39 cellular contexts compared by ENCODE assay signal in genomic region chr3:62392893-62393292, GRCh38. TPM values are rescaled to one million over a fixed set of nuclear protein-coding genes. Genes with fewer than 3 reads are reported as not detected.
"Had no signal": no experiment of that assay in that cellular context is flagged by ENCODE, and none has a peak within 500 bp of the region (broad histone marks: within the 10 kb centered on the region; RNA-seq: fewer than 3 reads in every experiment).

No MANE protein-coding gene starts in this region.

- H3K27me3 ChIP-seq: ascending aorta, body of pancreas, brain microvascular endothelial cell had no signal

- H3K27ac ChIP-seq: adrenal gland, ascending aorta, body of pancreas, brain microvascular endothelial cell, breast epithelium, cardiac muscle cell had no signal

- FAIRE-seq: astrocyte, bronchial epithelial cell had no signal

- H3K4me1 ChIP-seq: ascending aorta, breast epithelium had no signal

- ATAC-seq: activated naive CD4-positive, alpha-beta T cell treated with anti-CD3 and anti-CD28 coated beads, Interleukin-2, amount 50 U/mL, for 72 hours; activated naive CD8-positive, alpha-beta T cell treated with anti-CD3 and anti-CD28 coated beads, Interleukin-2, amount 50 U/mL, for 24 hours; activated T-cell treated with anti-CD3 and anti-CD28 coated beads, Interleukin-2, amount 50 U/mL, for 4 hours; activated T-cell treated with anti-CD3 and anti-CD28 coated beads, Interleukin-2, amount 50 U/mL, for 72 hours; activated T-helper 17 cell treated with anti-CD3 and anti-CD28 coated beads, Interleukin-2, amount 50 U/mL, for 72 hours; body of pancreas had no signal

- DNase-seq: activated effector memory CD4-positive, alpha-beta T cell treated with anti-CD3 and anti-CD28 coated beads, Interleukin-2, amount 50 U/mL, for 16 hours; activated effector memory CD4-positive, alpha-beta T cell treated with Interleukin-2 at 50 U/mL for 16 hours; activated gamma-delta T cell; activated gamma-delta T cell treated with Interleukin-2 at 50 U/mL for 16 hours; activated naive CD4-positive, alpha-beta T cell; activated naive CD4-positive, alpha-beta T cell treated with anti-CD3 and anti-CD28 coated beads for 36 hours; activated naive CD4-positive, alpha-beta T cell treated with anti-CD3 and anti-CD28 coated beads, Interleukin-2, amount 10 ng/mL, durations not matched to agents 7 days and 5 days; activated naive CD4-positive, alpha-beta T cell treated with anti-CD3 and anti-CD28 coated beads, Interleukin-2, amount 50 U/mL, for 16 hours; activated naive CD4-positive, alpha-beta T cell treated with Interleukin-2 at 50 U/mL for 16 hours; activated naive CD8-positive, alpha-beta T cell treated with anti-CD3 and anti-CD28 coated beads for 36 hours; activated naive CD8-positive, alpha-beta T cell treated with anti-CD3 and anti-CD28 coated beads, Interleukin-2, amount 10 ng/mL, durations not matched to agents 7 days and 5 days; activated naive CD8-positive, alpha-beta T cell treated with anti-CD3 and anti-CD28 coated beads, Interleukin-2, amount 50 U/mL, for 24 hours; activated T-cell treated with anti-CD3 and anti-CD28 coated beads for 4 hours; activated T-cell treated with anti-CD3 and anti-CD28 coated beads, Interleukin-2, amount 50 U/mL, for 1 hour; activated T-cell treated with anti-CD3 and anti-CD28 coated beads, Interleukin-2, amount 50 U/mL, for 24 hours; activated T-cell treated with anti-CD3 and anti-CD28 coated beads, Interleukin-2, amount 50 U/mL, for 4 hours; activated T-cell treated with anti-CD3 and anti-CD28 coated beads, Interleukin-2, amount 50 U/mL, for 48 hours; activated T-cell treated with anti-CD3 and anti-CD28 coated beads, Interleukin-2, amount 50 U/mL, for 72 hours; amniotic stem cell; amygdala; anterior cingulate cortex; body of pancreas; brain microvascular endothelial cell; caudate nucleus; central memory CD4-positive, alpha-beta T cell; cerebellar nuclear complex had no signal

- H3K9me3 ChIP-seq: adrenal gland, ascending aorta, body of pancreas, breast epithelium had no signal

- H3K36me3 ChIP-seq: adrenal gland, ascending aorta, brain microvascular endothelial cell, breast epithelium, cardiac muscle cell had no signal

- H3K4me3 ChIP-seq: adrenal gland, ascending aorta, body of pancreas, breast epithelium, cardiac muscle cell had no signal

RNA-seq across cellular contexts. Expression of gene FEZF2, which starts 19.5 kb away (rescaled TPM):
- total RNA-seq: activated naive CD4-positive, alpha-beta T cell treated with anti-CD3 and anti-CD28 coated beads for 36 hours; activated naive CD4-positive, alpha-beta T cell treated with anti-CD3 and anti-CD28 coated beads, Interleukin-2, amount 50 U/mL, for 72 hours; activated naive CD8-positive, alpha-beta T cell treated with anti-CD3 and anti-CD28 coated beads for 36 hours; activated naive CD8-positive, alpha-beta T cell treated with anti-CD3 and anti-CD28 coated beads, Interleukin-2, amount 10 ng/mL, durations not matched to agents 7 days and 5 days; activated T-cell treated with anti-CD3 and anti-CD28 coated beads, Interleukin-2, amount 50 U/mL, for 4 hours; activated T-cell treated with anti-CD3 and anti-CD28 coated beads, Interleukin-2, amount 50 U/mL, for 72 hours; activated T-helper 1 cell treated with anti-CD3 and anti-CD28 coated beads, Interleukin-12 subunit alpha, Interleukin-12 subunit beta, Interleukin-2, Interleukin-4 antibody, amounts not matched to agents 30 ng/mL and 10 ng/mL and 1 ng/mL, durations not matched to agents 14 hours and 24 hours and 36 hours; activated T-helper 17 cell treated with anti-CD3 and anti-CD28 coated beads, Interleukin-2, amount 50 U/mL, for 72 hours; activated T-helper 2 cell treated with anti-CD3 and anti-CD28 coated beads, Interferon-gamma antibody, Interleukin-2, Interleukin-4, amounts not matched to agents 10 μg/mL and 5 μg/mL and 100 μg/mL, durations not matched to agents 14 hours and 24 hours and 36 hours; adrenal gland; ascending aorta; astrocyte; body of pancreas; breast epithelium; bronchial epithelial cell; cardiac muscle cell; cardiac septum; chondrocyte had no signal
- polyA plus RNA-seq: adipose tissue, adrenal gland, cardiac muscle cell had no signal
